3 cellular contexts compared by ENCODE assay signal in genomic region chr3:122377975-122378374, GRCh38.
TF ChIP-seq lines count a peak whose summit lies in the region.

No MANE protein-coding gene starts in this region.

TF ChIP-seq in GM12891, 5 proteins besides CTCF, POLR2A, EP300 and RAD21:
- TF ChIP-seq PAX5 (IDR thresholded peaks at IDR 0.05; ENCODE audit: insufficient read depth, low read length, severe bottlenecking) (no peak), TAF1 (IDR thresholded peaks at IDR 0.05; ENCODE audit: low read depth, low read length) (no peak), POU2F2 (IDR thresholded peaks at IDR 0.05; ENCODE audit: low read depth, low read length) (no peak), SPI1 (IDR thresholded peaks at IDR 0.05; ENCODE audit: low read depth, low read length) (no peak), POLR2AphosphoS5 (IDR thresholded peaks at IDR 0.05; ENCODE audit: low read depth, low read length) (no peak)

TF ChIP-seq in WTC11, 78 proteins besides CTCF, POLR2A, EP300 and RAD21:
- TF ChIP-seq MLX (CRISPR knock-in tag; IDR thresholded peaks at IDR 0.05), result no peak
- peak; percentile 82 for TF ChIP-seq GABPB1 (CRISPR knock-in tag; IDR thresholded peaks at IDR 0.05)
- TF ChIP-seq, protein P1, sequence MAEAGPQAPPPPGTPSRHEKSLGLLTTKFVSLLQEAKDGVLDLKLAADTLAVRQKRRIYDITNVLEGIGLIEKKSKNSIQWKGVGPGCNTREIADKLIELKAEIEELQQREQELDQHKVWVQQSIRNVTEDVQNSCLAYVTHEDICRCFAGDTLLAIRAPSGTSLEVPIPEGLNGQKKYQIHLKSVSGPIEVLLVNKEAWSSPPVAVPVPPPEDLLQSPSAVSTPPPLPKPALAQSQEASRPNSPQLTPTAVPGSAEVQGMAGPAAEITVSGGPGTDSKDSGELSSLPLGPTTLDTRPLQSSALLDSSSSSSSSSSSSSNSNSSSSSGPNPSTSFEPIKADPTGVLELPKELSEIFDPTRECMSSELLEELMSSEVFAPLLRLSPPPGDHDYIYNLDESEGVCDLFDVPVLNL (CRISPR knock-in tag; IDR thresholded peaks at IDR 0.05; ENCODE audit: borderline replicate concordance, low read depth), result no peak
- no peak for TF ChIP-seq TCF7 (CRISPR knock-in tag; IDR thresholded peaks at IDR 0.05; ENCODE audit: low read depth)
- no peak for TF ChIP-seq CBFB (CRISPR knock-in tag; IDR thresholded peaks at IDR 0.05; ENCODE audit: low read depth)
- TF ChIP-seq, protein P2, sequence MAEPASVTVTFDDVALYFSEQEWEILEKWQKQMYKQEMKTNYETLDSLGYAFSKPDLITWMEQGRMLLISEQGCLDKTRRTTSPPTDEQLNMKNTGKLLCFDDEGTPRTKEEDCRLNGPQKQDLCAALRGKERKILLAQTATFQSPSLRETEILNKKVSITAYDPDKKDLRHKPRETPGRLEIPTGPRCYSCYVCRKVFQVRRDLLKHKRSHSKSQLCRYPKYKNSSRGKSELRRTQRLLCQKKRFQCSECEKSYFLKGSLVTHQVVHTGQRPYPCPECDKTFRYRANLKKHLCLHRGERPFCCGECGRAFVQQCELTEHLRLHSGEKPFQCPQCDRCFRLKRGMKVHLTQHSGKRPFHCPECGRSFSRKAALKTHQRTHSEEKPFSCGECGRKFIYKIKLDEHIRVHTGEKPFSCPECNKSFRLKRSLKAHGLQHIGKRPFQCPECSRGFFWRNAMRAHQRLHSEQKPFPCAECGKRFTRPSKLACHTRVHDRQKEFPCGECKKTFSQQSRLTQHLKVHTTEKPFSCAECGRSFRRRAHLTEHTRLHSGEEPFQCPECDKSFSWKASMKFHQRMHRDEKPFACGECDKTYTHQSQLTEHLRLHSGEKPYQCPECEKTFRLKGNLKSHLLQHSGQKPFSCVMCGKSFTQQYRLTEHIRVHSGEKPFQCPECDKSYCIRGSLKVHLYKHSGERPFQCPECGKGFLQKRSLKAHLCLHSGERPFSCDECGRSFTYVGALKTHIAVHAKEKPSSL (CRISPR knock-in tag; conservative IDR thresholded peaks at IDR 0.05), result no peak

TF ChIP-seq in HepG2, 621 proteins besides CTCF, POLR2A, EP300 and RAD21:
- peak; percentile 63 for TF ChIP-seq CEBPG (CRISPR knock-in tag; IDR thresholded peaks at IDR 0.05)
- 0 out of 2 replicates have a peak, but pooled peaks have one; percentile 14 for TF ChIP-seq NR2C2 (CRISPR knock-in tag; IDR thresholded peaks at IDR 0.05; ENCODE audit: borderline replicate concordance)
- TF ChIP-seq ATF4 (CRISPR knock-in tag; IDR thresholded peaks at IDR 0.05), result peak in 1 of 2 experiments; percentile 87; a peak in 2 of 4 replicates
- no peak for TF ChIP-seq POLR2G (IDR thresholded peaks at IDR 0.05; ENCODE audit: low read depth, low read length)
- no peak for TF ChIP-seq ZSCAN22 (CRISPR knock-in tag; IDR thresholded peaks at IDR 0.05)
